Comparison of ENCODE assay signal across 9 cellular contexts in genomic region chr1:68173283-68174172, GRCh38. TPM values are rescaled to one million over a fixed set of nuclear protein-coding genes. Genes with fewer than 3 reads are reported as not detected.
DNase-seq lines count a peak whose midpoint lies in the region.
"Had no signal": no experiment of that assay in that cellular context is flagged by ENCODE, and none has a peak within 500 bp of the region (broad histone marks: within the 10 kb centered on the region; RNA-seq: fewer than 3 reads in every experiment).

No MANE protein-coding gene starts in this region.

- DNase-seq in NCI-H345 (lab: John Stamatoyannopoulos, UW) (peak; percentile 90), myocyte (ENCODE audit: low read depth) (peak; percentile 87), D341Med (ENCODE audit: low spot score) (no peak), LoVo (ENCODE audit: low spot score) (no peak), immature natural killer cell (no peak), GM03348 (ENCODE audit: low spot score) (no peak)

- peaks cover 16% of the 10 kb centered on the region for H3K79me2 ChIP-seq in ACC112 (ENCODE audit: control insufficient read depth, insufficient read depth, low read length, unreplicated experiment)

- no peak overlapping the region for H3K9ac ChIP-seq in endocrine pancreas (ENCODE audit: control insufficient read depth, insufficient read depth, low read length)

- H3K27me3 Mint-ChIP-seq in immature natural killer cell (ENCODE audit: low read depth in 3 of 3) = peaks cover 0 to 5% (median 2%) of the 10 kb centered on the region in 3 donors

- peak overlapping the region; percentile 75 for H3K27ac ChIP-seq in ACC112 (ENCODE audit: low read depth, low read length)

- no peak overlapping the region for H2AFZ ChIP-seq in ACC112 (ENCODE audit: low read length, unreplicated experiment)

- H3K4me3 ChIP-seq in ACC112 (ENCODE audit: low read depth, low read length) = peak overlapping the region; percentile 39
- H3K4me3 ChIP-seq in endocrine pancreas (ENCODE audit: control insufficient read depth, insufficient read depth, low read length) = peak overlapping the region; percentile 24

- peaks cover 0 to 4% (median 0%) of the 10 kb centered on the region in 6 donors for H3K9me3 Mint-ChIP-seq in immature natural killer cell

- no peaks in the 10 kb centered on the region for H3K27me3 ChIP-seq in ACC112 (ENCODE audit: insufficient read depth, low read length)
- H3K27me3 ChIP-seq in endocrine pancreas (ENCODE audit: control insufficient read depth, insufficient read depth, low read length) = no peaks in the 10 kb centered on the region

- H3K9me3 ChIP-seq in endocrine pancreas (ENCODE audit: control insufficient read depth, low read length) = no peaks in the 10 kb centered on the region

- no peak overlapping the region for H3K4me3 Mint-ChIP-seq in immature natural killer cell
- H3K4me3 Mint-ChIP-seq: B cell had no signal

- H3K36me3 Mint-ChIP-seq in immature natural killer cell = no peaks in the 10 kb centered on the region

- H3K4me1 Mint-ChIP-seq in immature natural killer cell = no peaks in the 10 kb centered on the region
- H3K4me1 Mint-ChIP-seq: B cell had no signal

- H3K27ac Mint-ChIP-seq in immature natural killer cell = no peak overlapping the region
- H3K27ac Mint-ChIP-seq: B cell had no signal

- H3K36me3 ChIP-seq in ACC112 (ENCODE audit: insufficient read depth, low read length) (no peaks in the 10 kb centered on the region), endocrine pancreas (ENCODE audit: control insufficient read depth, insufficient read depth, low read length) (no peaks in the 10 kb centered on the region)

- H3K4me1 ChIP-seq in ACC112 (ENCODE audit: control insufficient read depth, insufficient read depth, low read length, unreplicated experiment) = peaks cover 62% of the 10 kb centered on the region
- peaks cover 9% of the 10 kb centered on the region for H3K4me1 ChIP-seq in endocrine pancreas (ENCODE audit: control insufficient read depth, insufficient read depth, low read length)

RNA-seq across cellular contexts. Expression of gene WLS, which starts 58.8 kb away (rescaled TPM):
- 34.7 and 46.5 TPM in 2 replicates for total RNA-seq in myocyte
- polyA plus RNA-seq in myocyte (2012) = 68.2 TPM
- polyA plus RNA-seq in immature natural killer cell = not detected
- total RNA-seq: B cell had no signal

Comparison
In these comparisons a context has a peak if more than half of its experiments do, and no peak if none do; other contexts are left out.
1. DNase-seq: peak in NCI-H345 (single experiment) and myocyte (single experiment); none in D341Med (single experiment), LoVo (single experiment), immature natural killer cell (0 of 3) and GM03348 (single experiment).